2 cellular contexts compared by ENCODE assay signal in the genomic region with DNA sequence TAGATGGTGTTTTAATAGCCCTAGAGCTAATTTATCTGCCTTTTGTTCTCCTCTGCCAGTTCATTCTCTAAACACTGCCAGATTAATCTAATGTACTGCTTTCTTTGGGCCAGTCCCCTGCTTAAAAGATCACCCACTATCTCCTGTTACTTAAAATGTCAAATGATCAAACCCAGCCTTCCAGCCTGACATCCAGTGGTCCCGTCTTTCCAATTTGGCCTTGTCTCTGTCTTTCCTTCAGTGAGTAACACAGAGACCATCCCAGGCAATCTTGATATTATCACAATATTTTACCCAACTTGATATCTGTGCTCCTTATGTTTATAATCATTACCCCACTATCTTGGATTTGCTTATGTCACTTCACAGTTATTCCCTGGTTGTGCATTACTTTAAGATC.
TF ChIP-seq lines count a peak whose summit lies in the region.

No MANE protein-coding gene starts in this region.

TF ChIP-seq in IMR-90, 13 proteins besides CTCF, POLR2A, EP300 and RAD21:
- TF ChIP-seq MAZ (IDR thresholded peaks at IDR 0.05; ENCODE audit: borderline replicate concordance, low read depth, low read length) (no peak), RCOR1 (IDR thresholded peaks at IDR 0.05; ENCODE audit: insufficient replicate concordance, low read length) (no peak), RFX5 (IDR thresholded peaks at IDR 0.05; ENCODE audit: low read depth, low read length) (no peak), SMC3 (IDR thresholded peaks at IDR 0.05; ENCODE audit: low read depth, low read length) (no peak), MAFK (IDR thresholded peaks at IDR 0.05; ENCODE audit: low read depth, low read length) (no peak), BHLHE40 (IDR thresholded peaks at IDR 0.05; ENCODE audit: low read depth, low read length) (no peak), CEBPB (IDR thresholded peaks at IDR 0.05; ENCODE audit: low read depth, low read length) (no peak), NFE2L2 (IDR thresholded peaks at IDR 0.05; ENCODE audit: low read depth, low read length) (no peak), CHD1 (IDR thresholded peaks at IDR 0.05; ENCODE audit: low read depth, low read length) (no peak), MXI1 (IDR thresholded peaks at IDR 0.05; ENCODE audit: borderline replicate concordance, low read depth, low read length) (no peak), FOS (IDR thresholded peaks at IDR 0.05; ENCODE audit: low read depth, low read length) (no peak)
- TF ChIP-seq, protein P1, sequence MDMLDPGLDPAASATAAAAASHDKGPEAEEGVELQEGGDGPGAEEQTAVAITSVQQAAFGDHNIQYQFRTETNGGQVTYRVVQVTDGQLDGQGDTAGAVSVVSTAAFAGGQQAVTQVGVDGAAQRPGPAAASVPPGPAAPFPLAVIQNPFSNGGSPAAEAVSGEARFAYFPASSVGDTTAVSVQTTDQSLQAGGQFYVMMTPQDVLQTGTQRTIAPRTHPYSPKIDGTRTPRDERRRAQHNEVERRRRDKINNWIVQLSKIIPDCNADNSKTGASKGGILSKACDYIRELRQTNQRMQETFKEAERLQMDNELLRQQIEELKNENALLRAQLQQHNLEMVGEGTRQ (IDR thresholded peaks at IDR 0.05; ENCODE audit: low read depth, low read length) = no peak
- TF ChIP-seq, protein P2, sequence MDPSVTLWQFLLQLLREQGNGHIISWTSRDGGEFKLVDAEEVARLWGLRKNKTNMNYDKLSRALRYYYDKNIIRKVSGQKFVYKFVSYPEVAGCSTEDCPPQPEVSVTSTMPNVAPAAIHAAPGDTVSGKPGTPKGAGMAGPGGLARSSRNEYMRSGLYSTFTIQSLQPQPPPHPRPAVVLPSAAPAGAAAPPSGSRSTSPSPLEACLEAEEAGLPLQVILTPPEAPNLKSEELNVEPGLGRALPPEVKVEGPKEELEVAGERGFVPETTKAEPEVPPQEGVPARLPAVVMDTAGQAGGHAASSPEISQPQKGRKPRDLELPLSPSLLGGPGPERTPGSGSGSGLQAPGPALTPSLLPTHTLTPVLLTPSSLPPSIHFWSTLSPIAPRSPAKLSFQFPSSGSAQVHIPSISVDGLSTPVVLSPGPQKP (IDR thresholded peaks at IDR 0.05; ENCODE audit: borderline replicate concordance, low read depth, low read length) = no peak
TF ChIP-seq in IMR-90: peak in this region for 0.

TF ChIP-seq in SK-N-SH, 30 proteins besides CTCF, POLR2A, EP300 and RAD21:
- peak; percentile 76; the same call in 1 of the 2 replicates for TF ChIP-seq TCF12 (IDR thresholded peaks at IDR 0.05)
- TF ChIP-seq CHD2 (IDR thresholded peaks at IDR 0.05; ENCODE audit: low read length, partially characterized antibody) = peak; percentile 24
- TF ChIP-seq FOSL2 (IDR thresholded peaks at IDR 0.05; ENCODE audit: borderline replicate concordance, low read depth) = no peak
- TF ChIP-seq GATA2 (CRISPR knock-in tag; IDR thresholded peaks at IDR 0.05) = peak; percentile 60
- peak; percentile 49 for TF ChIP-seq TEAD4 (IDR thresholded peaks at IDR 0.05; ENCODE audit: borderline replicate concordance, insufficient read depth)
- TF ChIP-seq, protein P3, sequence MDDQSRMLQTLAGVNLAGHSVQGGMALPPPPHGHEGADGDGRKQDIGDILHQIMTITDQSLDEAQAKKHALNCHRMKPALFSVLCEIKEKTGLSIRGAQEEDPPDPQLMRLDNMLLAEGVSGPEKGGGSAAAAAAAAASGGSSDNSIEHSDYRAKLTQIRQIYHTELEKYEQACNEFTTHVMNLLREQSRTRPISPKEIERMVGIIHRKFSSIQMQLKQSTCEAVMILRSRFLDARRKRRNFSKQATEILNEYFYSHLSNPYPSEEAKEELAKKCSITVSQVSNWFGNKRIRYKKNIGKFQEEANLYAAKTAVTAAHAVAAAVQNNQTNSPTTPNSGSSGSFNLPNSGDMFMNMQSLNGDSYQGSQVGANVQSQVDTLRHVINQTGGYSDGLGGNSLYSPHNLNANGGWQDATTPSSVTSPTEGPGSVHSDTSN (IDR thresholded peaks at IDR 0.05) = peak; percentile 32; the same call in 1 of the 2 replicates
- no peak for TF ChIP-seq POLR2AphosphoS5 (IDR thresholded peaks at IDR 0.05; ENCODE audit: low read depth, low read length)
- TF ChIP-seq MXI1 (IDR thresholded peaks at IDR 0.05; ENCODE audit: low read depth, low read length) = no peak
